Comparison of ENCODE assay signal across 2 cellular contexts in the genomic region with DNA sequence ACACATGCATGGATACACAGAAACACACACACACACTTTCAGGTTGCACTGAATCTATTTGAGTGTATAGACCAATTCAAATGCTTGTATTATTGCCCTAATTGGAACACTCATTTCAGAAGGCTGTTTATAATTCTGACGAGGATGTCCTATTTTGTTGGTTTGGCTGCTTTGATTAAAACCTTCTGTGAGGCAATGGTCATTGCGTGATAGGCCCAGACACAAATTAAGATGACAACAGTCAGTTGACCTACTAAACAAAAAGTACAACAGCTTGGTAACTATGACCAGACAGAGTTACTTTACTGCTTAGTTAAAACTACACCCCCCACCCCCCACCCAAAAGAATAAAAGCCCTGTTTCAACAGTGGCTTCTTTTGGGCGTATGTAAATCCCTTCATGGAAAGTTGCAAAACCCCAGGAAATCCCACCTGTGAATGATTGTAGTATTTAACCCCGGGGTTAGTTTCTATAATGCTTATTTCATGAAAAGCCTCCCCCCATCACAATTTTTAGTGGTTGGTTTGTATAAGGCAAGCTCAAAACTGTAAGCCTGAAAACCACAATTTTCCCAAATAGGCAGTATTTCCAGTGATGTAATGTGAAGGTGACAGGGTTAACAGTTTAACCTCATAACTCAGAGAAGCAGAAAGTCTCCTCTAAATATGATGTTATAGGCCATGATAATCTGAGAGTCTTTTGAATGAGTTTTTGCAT.
TF ChIP-seq lines count a peak whose summit lies in the region.

No MANE protein-coding gene starts in this region.

TF ChIP-seq in H1, 55 proteins besides CTCF, POLR2A, EP300 and RAD21 (continued from another document):
- TF ChIP-seq CHD7 (IDR thresholded peaks at IDR 0.05; ENCODE audit: insufficient replicate concordance, low read length), result no peak
- no peak for TF ChIP-seq CEBPB (IDR thresholded peaks at IDR 0.05; ENCODE audit: low read depth, low read length)
- TF ChIP-seq SP4 (IDR thresholded peaks at IDR 0.05; ENCODE audit: low read length), result no peak
- no peak for TF ChIP-seq SRF (IDR thresholded peaks at IDR 0.05; ENCODE audit: low read depth, low read length)
- no peak for TF ChIP-seq CBX8 (IDR thresholded peaks at IDR 0.05; ENCODE audit: borderline replicate concordance, low read depth, low read length)
- TF ChIP-seq RBBP5 (IDR thresholded peaks at IDR 0.05; ENCODE audit: borderline replicate concordance, low read depth, low read length), result no peak
- no peak for TF ChIP-seq SIRT6 (IDR thresholded peaks at IDR 0.05; ENCODE audit: low read length)
- no peak for TF ChIP-seq POLR2AphosphoS5 (IDR thresholded peaks at IDR 0.05; ENCODE audit: low read depth, low read length)
- TF ChIP-seq TAF1 (IDR thresholded peaks at IDR 0.05; ENCODE audit: low read depth, low read length), result no peak
- no peak for TF ChIP-seq ZNF274 (IDR thresholded peaks at IDR 0.05; ENCODE audit: borderline replicate concordance, extremely low read depth, low read length)
- TF ChIP-seq PHF8 (conservative IDR thresholded peaks at IDR 0.05; ENCODE audit: low read depth, low read length), result no peak
- no peak for TF ChIP-seq POU5F1 (IDR thresholded peaks at IDR 0.05; ENCODE audit: low read depth, low read length)
- TF ChIP-seq SUZ12 (IDR thresholded peaks at IDR 0.05; ENCODE audit: low read length), result no peak

TF ChIP-seq in WTC11, 78 proteins besides CTCF, POLR2A, EP300 and RAD21 (continued from another document):
- TF ChIP-seq, protein P1, sequence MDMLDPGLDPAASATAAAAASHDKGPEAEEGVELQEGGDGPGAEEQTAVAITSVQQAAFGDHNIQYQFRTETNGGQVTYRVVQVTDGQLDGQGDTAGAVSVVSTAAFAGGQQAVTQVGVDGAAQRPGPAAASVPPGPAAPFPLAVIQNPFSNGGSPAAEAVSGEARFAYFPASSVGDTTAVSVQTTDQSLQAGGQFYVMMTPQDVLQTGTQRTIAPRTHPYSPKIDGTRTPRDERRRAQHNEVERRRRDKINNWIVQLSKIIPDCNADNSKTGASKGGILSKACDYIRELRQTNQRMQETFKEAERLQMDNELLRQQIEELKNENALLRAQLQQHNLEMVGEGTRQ (CRISPR knock-in tag; IDR thresholded peaks at IDR 0.05), result no peak
- TF ChIP-seq ZMAT4 (CRISPR knock-in tag; IDR thresholded peaks at IDR 0.05) (no peak), ATF1 (CRISPR knock-in tag; IDR thresholded peaks at IDR 0.05) (no peak), FOXP1 (CRISPR knock-in tag; IDR thresholded peaks at IDR 0.05; ENCODE audit: borderline replicate concordance) (no peak), CREM (CRISPR knock-in tag; IDR thresholded peaks at IDR 0.05) (no peak), ZNF671 (CRISPR knock-in tag; IDR thresholded peaks at IDR 0.05) (no peak), GTF2I (CRISPR knock-in tag; conservative IDR thresholded peaks at IDR 0.05) (no peak)
- TF ChIP-seq, protein P2, sequence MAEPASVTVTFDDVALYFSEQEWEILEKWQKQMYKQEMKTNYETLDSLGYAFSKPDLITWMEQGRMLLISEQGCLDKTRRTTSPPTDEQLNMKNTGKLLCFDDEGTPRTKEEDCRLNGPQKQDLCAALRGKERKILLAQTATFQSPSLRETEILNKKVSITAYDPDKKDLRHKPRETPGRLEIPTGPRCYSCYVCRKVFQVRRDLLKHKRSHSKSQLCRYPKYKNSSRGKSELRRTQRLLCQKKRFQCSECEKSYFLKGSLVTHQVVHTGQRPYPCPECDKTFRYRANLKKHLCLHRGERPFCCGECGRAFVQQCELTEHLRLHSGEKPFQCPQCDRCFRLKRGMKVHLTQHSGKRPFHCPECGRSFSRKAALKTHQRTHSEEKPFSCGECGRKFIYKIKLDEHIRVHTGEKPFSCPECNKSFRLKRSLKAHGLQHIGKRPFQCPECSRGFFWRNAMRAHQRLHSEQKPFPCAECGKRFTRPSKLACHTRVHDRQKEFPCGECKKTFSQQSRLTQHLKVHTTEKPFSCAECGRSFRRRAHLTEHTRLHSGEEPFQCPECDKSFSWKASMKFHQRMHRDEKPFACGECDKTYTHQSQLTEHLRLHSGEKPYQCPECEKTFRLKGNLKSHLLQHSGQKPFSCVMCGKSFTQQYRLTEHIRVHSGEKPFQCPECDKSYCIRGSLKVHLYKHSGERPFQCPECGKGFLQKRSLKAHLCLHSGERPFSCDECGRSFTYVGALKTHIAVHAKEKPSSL (CRISPR knock-in tag; conservative IDR thresholded peaks at IDR 0.05), result no peak
- TF ChIP-seq, protein P3, sequence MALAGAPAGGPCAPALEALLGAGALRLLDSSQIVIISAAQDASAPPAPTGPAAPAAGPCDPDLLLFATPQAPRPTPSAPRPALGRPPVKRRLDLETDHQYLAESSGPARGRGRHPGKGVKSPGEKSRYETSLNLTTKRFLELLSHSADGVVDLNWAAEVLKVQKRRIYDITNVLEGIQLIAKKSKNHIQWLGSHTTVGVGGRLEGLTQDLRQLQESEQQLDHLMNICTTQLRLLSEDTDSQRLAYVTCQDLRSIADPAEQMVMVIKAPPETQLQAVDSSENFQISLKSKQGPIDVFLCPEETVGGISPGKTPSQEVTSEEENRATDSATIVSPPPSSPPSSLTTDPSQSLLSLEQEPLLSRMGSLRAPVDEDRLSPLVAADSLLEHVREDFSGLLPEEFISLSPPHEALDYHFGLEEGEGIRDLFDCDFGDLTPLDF (CRISPR knock-in tag; IDR thresholded peaks at IDR 0.05), result no peak
